In genomic region chr5:178312900-178313299, GRCh38 we compare ENCODE assay signal across 11 cellular contexts.
A peak's percentile ranks its signal among the peaks of the same experiment; 100 is the strongest.
DNase-seq lines count a peak whose midpoint lies in the region; TF ChIP-seq lines count a peak whose summit lies in the region.
"Had no signal": no experiment of that assay in that cellular context is flagged by ENCODE, and none has a peak within 500 bp of the region (broad histone marks: within the 10 kb centered on the region; RNA-seq: fewer than 3 reads in every experiment).

No MANE protein-coding gene starts in this region.

- peaks cover 6% of the 10 kb centered on the region for H3K9me3 Mint-ChIP-seq in nephron progenitor cell

- peak overlapping the region; percentile 33 for H3K27ac Mint-ChIP-seq in nephron progenitor cell
- H3K27ac Mint-ChIP-seq: activated CD4-positive, alpha-beta T cell treated with anti-CD3 and anti-CD28 coated beads, Interleukin-2, amount 10 ng/mL, durations not matched to agents 24 days and 14 days had no signal

- DNase-seq in HL-60 (ENCODE audit: low read depth in 1 of 2, low spot score in 1 of 2) = peak; percentile 56 to 58
- DNase-seq in SHP77 treated with DMSO at 0.1 percent for 48 hours (lab: John Stamatoyannopoulos, UW) = peak; percentile 16
- peak; percentile 4 for DNase-seq in fibroblast of mammary gland (ENCODE audit: low read depth)
- no peak for DNase-seq in nephron progenitor cell
- no peak for DNase-seq in NCI-H146 treated with DMSO at 0.1 percent for 48 hours (lab: John Stamatoyannopoulos, UW; ENCODE audit: unreplicated experiment)
- DNase-seq in foreskin fibroblast = no peak
- no peak for DNase-seq in amygdala (lab: John Stamatoyannopoulos, UW)
- no peak for DNase-seq in SK-N-DZ (ENCODE audit: low spot score)
- DNase-seq: activated CD4-positive, alpha-beta T cell treated with anti-CD3 and anti-CD28 coated beads, Interleukin-2, amount 10 ng/mL, durations not matched to agents 24 days and 14 days; DMS79 treated with DMSO at 0.1 percent for 48 hours had no signal

- no peaks in the 10 kb centered on the region for H3K27me3 ChIP-seq in HL-60 (ENCODE audit: insufficient read depth, poor library complexity, severe bottlenecking)

- H3K27me3 Mint-ChIP-seq in nephron progenitor cell (ENCODE audit: low read depth, poor library complexity) = peaks cover 3% of the 10 kb centered on the region
- H3K27me3 Mint-ChIP-seq: activated CD4-positive, alpha-beta T cell treated with anti-CD3 and anti-CD28 coated beads, Interleukin-2, amount 10 ng/mL, durations not matched to agents 24 days and 14 days; brain had no signal

- TF ChIP-seq CTCF in HL-60 (IDR thresholded peaks at IDR 0.05; ENCODE audit: insufficient read depth, low read length) (no peak), fibroblast of mammary gland (conservative IDR thresholded peaks at IDR 0.05; ENCODE audit: control insufficient read depth, insufficient read depth, low read depth, low read length) (no peak), nephron progenitor cell (IDR thresholded peaks at IDR 0.05) (no peak), foreskin fibroblast (IDR thresholded peaks at IDR 0.05; ENCODE audit: low read depth, low read length) (no peak)

- peaks cover 51% of the 10 kb centered on the region for H3K4me1 Mint-ChIP-seq in nephron progenitor cell
- H3K4me1 Mint-ChIP-seq: activated CD4-positive, alpha-beta T cell treated with anti-CD3 and anti-CD28 coated beads, Interleukin-2, amount 10 ng/mL, durations not matched to agents 24 days and 14 days had no signal

- H3K27ac ChIP-seq in HL-60 (replicated peaks) = peak overlapping the region; percentile 26

- H3K4me3 ChIP-seq in HL-60 (replicated peaks; ENCODE audit: insufficient read depth, low read length) (no peak overlapping the region), fibroblast of mammary gland (ENCODE audit: control insufficient read depth, low read depth, low read length) (no peak overlapping the region), foreskin fibroblast (ENCODE audit: low read depth in 1 of 2, low read length in 2 of 2) (no peak overlapping the region)

- no peak overlapping the region for H3K4me3 Mint-ChIP-seq in nephron progenitor cell
- H3K4me3 Mint-ChIP-seq: activated CD4-positive, alpha-beta T cell treated with anti-CD3 and anti-CD28 coated beads, Interleukin-2, amount 10 ng/mL, durations not matched to agents 24 days and 14 days had no signal

- H3K36me3 Mint-ChIP-seq in nephron progenitor cell (ENCODE audit: low read depth) = no peaks in the 10 kb centered on the region
- H3K36me3 Mint-ChIP-seq: brain had no signal

Comparison
In these comparisons a context has a peak if more than half of its experiments do, and no peak if none do; other contexts are left out.
1. DNase-seq: peak in HL-60 (2 of 2), SHP77 treated with DMSO at 0.1 percent for 48 hours (single experiment) and fibroblast of mammary gland (single experiment); none in nephron progenitor cell (single experiment), NCI-H146 treated with DMSO at 0.1 percent for 48 hours (single experiment), foreskin fibroblast (0 of 2), amygdala (0 of 56) and SK-N-DZ (single experiment).